1 cellular context compared by ENCODE assay signal in genomic region chr12:51917746-51918453, GRCh38.
TF ChIP-seq lines count a peak whose summit lies in the region.

No MANE protein-coding gene starts in this region.

TF ChIP-seq in GM12878, 131 proteins besides CTCF, POLR2A, EP300 and RAD21:
- TF ChIP-seq WRNIP1 (IDR thresholded peaks at IDR 0.05; ENCODE audit: borderline replicate concordance, low read depth, low read length) (no peak), TAF1 (IDR thresholded peaks at IDR 0.05; ENCODE audit: borderline replicate concordance, low read depth, low read length) (no peak), NR2C2 (IDR thresholded peaks at IDR 0.05; ENCODE audit: borderline replicate concordance, control insufficient read depth, insufficient read length, low read depth) (no peak), CREB1 (IDR thresholded peaks at IDR 0.05; ENCODE audit: low read depth) (no peak), ESRRA (IDR thresholded peaks at IDR 0.05; ENCODE audit: low read length) (no peak), ZNF274 (IDR thresholded peaks at IDR 0.05; ENCODE audit: insufficient read depth, insufficient read length) (no peak), PAX5 (IDR thresholded peaks at IDR 0.05; ENCODE audit: borderline replicate concordance, low read depth, low read length) (no peak)
- TF ChIP-seq, protein P1, sequence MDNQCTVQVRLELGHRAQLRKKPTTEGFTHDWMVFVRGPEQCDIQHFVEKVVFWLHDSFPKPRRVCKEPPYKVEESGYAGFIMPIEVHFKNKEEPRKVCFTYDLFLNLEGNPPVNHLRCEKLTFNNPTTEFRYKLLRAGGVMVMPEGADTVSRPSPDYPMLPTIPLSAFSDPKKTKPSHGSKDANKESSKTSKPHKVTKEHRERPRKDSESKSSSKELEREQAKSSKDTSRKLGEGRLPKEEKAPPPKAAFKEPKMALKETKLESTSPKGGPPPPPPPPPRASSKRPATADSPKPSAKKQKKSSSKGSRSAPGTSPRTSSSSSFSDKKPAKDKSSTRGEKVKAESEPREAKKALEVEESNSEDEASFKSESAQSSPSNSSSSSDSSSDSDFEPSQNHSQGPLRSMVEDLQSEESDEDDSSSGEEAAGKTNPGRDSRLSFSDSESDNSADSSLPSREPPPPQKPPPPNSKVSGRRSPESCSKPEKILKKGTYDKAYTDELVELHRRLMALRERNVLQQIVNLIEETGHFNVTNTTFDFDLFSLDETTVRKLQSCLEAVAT (IDR thresholded peaks at IDR 0.05), result no peak
